1 cellular context compared by ENCODE assay signal in genomic region chr17:61393550-61393903, GRCh38.
TF ChIP-seq lines count a peak whose summit lies in the region.

No MANE protein-coding gene starts in this region.

TF ChIP-seq in IMR-90, 13 proteins besides CTCF, POLR2A, EP300 and RAD21:
- TF ChIP-seq RFX5 (IDR thresholded peaks at IDR 0.05; ENCODE audit: low read depth, low read length), result no peak
- no peak for TF ChIP-seq MAFK (IDR thresholded peaks at IDR 0.05; ENCODE audit: low read depth, low read length)
- TF ChIP-seq FOS (IDR thresholded peaks at IDR 0.05; ENCODE audit: low read depth, low read length), result no peak
- no peak; the same call in 1 of the 2 replicates for TF ChIP-seq BHLHE40 (IDR thresholded peaks at IDR 0.05; ENCODE audit: low read depth, low read length)
- no peak; the same call in 1 of the 2 replicates for TF ChIP-seq MAZ (IDR thresholded peaks at IDR 0.05; ENCODE audit: borderline replicate concordance, low read depth, low read length)
- TF ChIP-seq CHD1 (IDR thresholded peaks at IDR 0.05; ENCODE audit: low read depth, low read length), result no peak
- no peak for TF ChIP-seq CEBPB (IDR thresholded peaks at IDR 0.05; ENCODE audit: low read depth, low read length)
- TF ChIP-seq RCOR1 (IDR thresholded peaks at IDR 0.05; ENCODE audit: insufficient replicate concordance, low read length), result no peak
- no peak for TF ChIP-seq SMC3 (IDR thresholded peaks at IDR 0.05; ENCODE audit: low read depth, low read length)
